ENCODE assay signal across 9 cellular contexts in the genomic region with DNA sequence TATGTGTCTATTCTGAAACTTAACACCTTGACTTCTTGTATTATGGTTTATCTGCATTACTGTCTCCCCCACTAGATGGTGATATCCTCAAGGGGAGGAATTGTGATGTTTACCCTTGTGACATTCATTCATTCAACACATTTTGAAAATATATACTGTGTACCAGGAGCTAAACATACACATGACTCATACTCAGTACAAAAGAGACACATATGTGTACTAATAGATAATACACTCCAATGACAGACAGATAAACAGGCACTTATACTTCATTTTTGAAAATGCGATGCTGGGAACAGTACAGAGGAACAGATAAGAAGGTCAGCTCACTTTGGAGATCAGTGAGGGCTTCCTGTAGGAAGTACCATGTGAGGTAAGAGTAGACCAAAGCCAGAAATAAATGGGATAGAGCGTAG.
DNase-seq lines count a peak whose midpoint lies in the region; ATAC-seq and TF ChIP-seq lines count a peak whose summit lies in the region.
"Had no signal": no experiment of that assay in that cellular context is flagged by ENCODE, and none has a peak within 500 bp of the region (broad histone marks: within the 10 kb centered on the region; RNA-seq: fewer than 3 reads in every experiment).

No MANE protein-coding gene starts in this region.

- no peak for ATAC-seq in GM21786 (IDR thresholded peaks at IDR 0.05; ENCODE audit: unreplicated experiment)

- H3K27me3 Mint-ChIP-seq in nephron (ENCODE audit: low read depth): no peaks in the 10 kb centered on the region

- no peak overlapping the region for H3K4me3 Mint-ChIP-seq in nephron
- H3K4me3 Mint-ChIP-seq: naive B cell had no signal

- H3K9me3 Mint-ChIP-seq in nephron: no peaks in the 10 kb centered on the region
- H3K9me3 Mint-ChIP-seq: naive B cell had no signal

- peak; percentile 17 for DNase-seq in HuH-7 (ENCODE audit: low spot score)
- peak; percentile 15 for DNase-seq in amniotic epithelial cell (ENCODE audit: low read depth)
- DNase-seq in activated CD8-positive, alpha-beta memory T cell treated with anti-CD3 and anti-CD28 coated beads for 24 hours: no peak
- no peak for DNase-seq in AG08395 (ENCODE audit: low spot score)
- DNase-seq: naive B cell, thyroid gland had no signal

- H3K27ac Mint-ChIP-seq in nephron: no peak overlapping the region
- H3K27ac Mint-ChIP-seq: naive B cell had no signal

- no peaks in the 10 kb centered on the region for H3K4me1 Mint-ChIP-seq in nephron
- H3K4me1 Mint-ChIP-seq: naive B cell had no signal

- no peaks in the 10 kb centered on the region for H3K36me3 Mint-ChIP-seq in nephron (ENCODE audit: low read depth)
- H3K36me3 Mint-ChIP-seq: naive B cell had no signal

- TF ChIP-seq CTCF in GM12872 (IDR thresholded peaks at IDR 0.05; ENCODE audit: insufficient read depth, low read depth, low read length) (peak; percentile 23; the same call in 1 of the 3 replicates), nephron (IDR thresholded peaks at IDR 0.05; ENCODE audit: unreplicated experiment in 3 of 3) (peak; percentile 22 to 35 (median 33))

Comparison
In these comparisons a context has a peak if more than half of its experiments do, and no peak if none do; other contexts are left out.
1. DNase-seq: peak in HuH-7 (single experiment) and amniotic epithelial cell (single experiment); none in activated CD8-positive, alpha-beta memory T cell treated with anti-CD3 and anti-CD28 coated beads for 24 hours (single experiment) and AG08395 (single experiment).